Comparison of ENCODE assay signal across 10 cellular contexts in genomic region chr22:49963647-49964026, GRCh38. TPM values are rescaled to one million over a fixed set of nuclear protein-coding genes. Genes with fewer than 3 reads are reported as not detected.
DNase-seq lines count a peak whose midpoint lies in the region; ATAC-seq and TF ChIP-seq lines count a peak whose summit lies in the region.
"Had no signal": no experiment of that assay in that cellular context is flagged by ENCODE, and none has a peak within 500 bp of the region (broad histone marks: within the 10 kb centered on the region; RNA-seq: fewer than 3 reads in every experiment).

No MANE protein-coding gene starts in this region.

- intact Hi-C loops in mammary epithelial cell (cut with micrococcal nuclease) (no loop called here), mucosa of descending colon (cut with DNase I, micrococcal nuclease) (no loop called here)

- BruUV-seq in mammary epithelial cell (replicated peaks; lab: Mats Ljungman, UMichigan), result TSS peak; percentile 50

- H3K36me3 ChIP-seq in mammary epithelial cell (ENCODE audit: insufficient read depth, low read length), result peaks cover 4% of the 10 kb centered on the region
- peaks cover 5% of the 10 kb centered on the region for H3K36me3 ChIP-seq in mucosa of descending colon (ENCODE audit: low read depth)
- peaks cover 4% of the 10 kb centered on the region for H3K36me3 ChIP-seq in urinary bladder (ENCODE audit: insufficient read depth)

- H2AFZ ChIP-seq in mammary epithelial cell (ENCODE audit: low read depth, low read length), result no peak overlapping the region

- in situ Hi-C loops in mammary epithelial cell (cut with MboI; ENCODE audit: low sequenced_read_pairs in 2 of 2), result no loop called here

- H3K27ac ChIP-seq in mammary epithelial cell (ENCODE audit: insufficient read depth, low read depth, low read length) (no peak overlapping the region), urinary bladder (ENCODE audit: low read depth) (no peak overlapping the region)

- H3K4me3 ChIP-seq in mammary epithelial cell (replicated peaks in 1 of 3; ENCODE audit: insufficient read depth in 1 of 3, low read depth in 2 of 3, low read length in 3 of 3) (peak overlapping the region in 2 of 3 experiments; percentile 35 to 93), mucosa of descending colon (no peak overlapping the region), urinary bladder (ENCODE audit: low read depth, low read length) (peak overlapping the region; percentile 90)
- H3K4me3 ChIP-seq: cardiac muscle cell had no signal

- CTCF ChIA-PET in mammary epithelial cell (lab: Charles Lee; ENCODE audit: low non-redundant PET), result no interaction called here

- no peaks in the 10 kb centered on the region for H3K27me3 ChIP-seq in mammary epithelial cell (ENCODE audit: insufficient read depth, low read length)
- H3K27me3 ChIP-seq: cardiac muscle cell had no signal

- no peak for ATAC-seq in mucosa of descending colon

- peak overlapping the region; percentile 15 for H3K9ac ChIP-seq in mammary epithelial cell (ENCODE audit: insufficient read depth, low read length)

- H4K20me1 ChIP-seq in mammary epithelial cell (ENCODE audit: insufficient read depth, low read length), result peaks cover 8% of the 10 kb centered on the region

- dilution Hi-C loops in mammary epithelial cell (cut with HindIII; ENCODE audit: low sequenced_read_pairs), result no loop called here

- H3K4me2 ChIP-seq in mammary epithelial cell (ENCODE audit: insufficient read depth, low read depth, low read length), result peak overlapping the region; percentile 95

- 79% methylated on average over 5 of the region's 6 CpGs for WGBS in mammary epithelial cell (ENCODE audit: low coverage, missing lambda C conversion rate)
- 71% methylated on average over 6 of the region's 6 CpGs for WGBS in urinary bladder

- peaks cover 39% of the 10 kb centered on the region for H3K79me2 ChIP-seq in mammary epithelial cell (ENCODE audit: insufficient read depth, low read length)

- H3K9me3 ChIP-seq in mammary epithelial cell (replicated peaks; ENCODE audit: insufficient read depth, low read length) (no peaks in the 10 kb centered on the region), mucosa of descending colon (no peaks in the 10 kb centered on the region)

- TF ChIP-seq CTCF in mammary epithelial cell (conservative IDR thresholded peaks at IDR 0.05 in 1 of 2, IDR thresholded peaks at IDR 0.05 in 1 of 2; ENCODE audit: extremely low read depth in 1 of 2, insufficient read depth in 1 of 2, low read depth in 1 of 2, low read length in 2 of 2) (no peak), mucosa of descending colon (IDR thresholded peaks at IDR 0.05) (no peak)

- peak; percentile 1 for DNase-seq in stimulated activated CD4-positive, alpha-beta T cell treated with anti-CD3 and anti-CD28 coated beads, Interleukin-1b, Interleukin-23, amount 100 ng/mL, for 48 hours
- DNase-seq in stimulated activated CD4-positive, alpha-beta T cell treated with anti-CD3 and anti-CD28 coated beads, Interleukin-4, amount 100 ng/mL, for 24 hours, result no peak
- DNase-seq in mammary epithelial cell (no peak), mucosa of descending colon (peak in 2 of 3 donors; percentile 48 to 64), Kasumi-1 (lab: John Stamatoyannopoulos, UW) (no peak), OCI-M2 (lab: John Stamatoyannopoulos, UW; ENCODE audit: unreplicated experiment) (no peak), MV-4-11 (lab: John Stamatoyannopoulos, UW) (no peak)
- DNase-seq: retina had no signal

- H3K4me1 ChIP-seq in mammary epithelial cell (ENCODE audit: insufficient read depth, low read length) (peaks cover 38% of the 10 kb centered on the region), mucosa of descending colon (ENCODE audit: low read depth) (peaks cover 35% of the 10 kb centered on the region), urinary bladder (ENCODE audit: insufficient read depth) (peaks cover 5% of the 10 kb centered on the region)

RNA-seq across cellular contexts. Expression of gene PIM3, which starts 3.1 kb away (rescaled TPM):
- total RNA-seq in mammary epithelial cell (10 to 100 TPM; 26.6 to 68.7 TPM), mucosa of descending colon (100 to 1,000 TPM in 1 of 3 donors, 10 to 100 TPM in 2; 56.4 to 106 (median 58.7) TPM), urinary bladder (17.1 TPM)
- polyA plus RNA-seq in mammary epithelial cell (11.1 TPM), urinary bladder (74.5 TPM)
- polyA minus RNA-seq in mammary epithelial cell, result 6.3 TPM

RNA-seq across cellular contexts. Expression of gene CRELD2, which starts 45.2 kb away (rescaled TPM):
- 10 to 100 TPM; 26.5 to 51.5 TPM for total RNA-seq in mammary epithelial cell
- 63.8 TPM for polyA plus RNA-seq in mammary epithelial cell
- 22.6 TPM for polyA minus RNA-seq in mammary epithelial cell
- 10 to 100 TPM; 27.6 to 57.6 (median 32.2) TPM for total RNA-seq in mucosa of descending colon
- total RNA-seq in urinary bladder, result 19.3 TPM
- 37.3 TPM for polyA plus RNA-seq in urinary bladder

RNA-seq across cellular contexts. Expression of gene ALG12, which starts 45.4 kb away (rescaled TPM):
- 10 to 100 TPM; 19.0 to 19.9 TPM for total RNA-seq in mammary epithelial cell
- polyA plus RNA-seq in mammary epithelial cell, result 12.6 TPM
- polyA minus RNA-seq in mammary epithelial cell, result 3.8 TPM
- total RNA-seq in mucosa of descending colon, result 10 to 100 TPM; 21.7 to 28.7 (median 25.5) TPM
- total RNA-seq in urinary bladder, result 20.4 TPM
- 18.5 TPM for polyA plus RNA-seq in urinary bladder

RNA-seq across cellular contexts. Expression of gene IL17REL, which starts 48.9 kb away (rescaled TPM):
- total RNA-seq in mammary epithelial cell, result not detected
- polyA plus RNA-seq in mammary epithelial cell, result not detected
- not detected for polyA minus RNA-seq in mammary epithelial cell
- total RNA-seq in mucosa of descending colon, result under 1 TPM in 2 of 3 donors, not detected in 1; 0.09 to 0.43 TPM
- not detected for total RNA-seq in urinary bladder
- 0.01 TPM for polyA plus RNA-seq in urinary bladder
- polyA plus RNA-seq: cardiac muscle cell had no signal

Comparison
In these comparisons a context has a peak if more than half of its experiments do, and no peak if none do; other contexts are left out.
1. DNase-seq: peak in stimulated activated CD4-positive, alpha-beta T cell treated with anti-CD3 and anti-CD28 coated beads, Interleukin-1b, Interleukin-23, amount 100 ng/mL, for 48 hours (single experiment) and mucosa of descending colon (2 of 3); none in stimulated activated CD4-positive, alpha-beta T cell treated with anti-CD3 and anti-CD28 coated beads, Interleukin-4, amount 100 ng/mL, for 24 hours (single experiment), mammary epithelial cell (single experiment), Kasumi-1 (0 of 2), OCI-M2 (single experiment) and MV-4-11 (single experiment).